Comparison of ENCODE assay signal across 14 cellular contexts in genomic region chr18:24072743-24073142, GRCh38. TPM values are rescaled to one million over a fixed set of nuclear protein-coding genes. Genes with fewer than 3 reads are reported as not detected.
DNase-seq lines count a peak whose midpoint lies in the region; ATAC-seq and TF ChIP-seq lines count a peak whose summit lies in the region.
"Had no signal": no experiment of that assay in that cellular context is flagged by ENCODE, and none has a peak within 500 bp of the region (broad histone marks: within the 10 kb centered on the region; RNA-seq: fewer than 3 reads in every experiment).

No MANE protein-coding gene starts in this region.

- H3K4me3 ChIP-seq in neural cell (ENCODE audit: low read length) (no peak overlapping the region), testis (no peak overlapping the region)
- H3K4me3 ChIP-seq: GM23248, HAP-1 had no signal

- peak overlapping the region; percentile 5 for H3K27ac Mint-ChIP-seq in activated T-cell treated with anti-CD3 and anti-CD28 coated beads, Interleukin-2, amount 50 U/mL, for 72 hours

- ATAC-seq in activated T-cell treated with anti-CD3 and anti-CD28 coated beads, Interleukin-2, amount 50 U/mL, for 72 hours (replicated peaks in 1 of 2), result no peak
- no peak for ATAC-seq in activated T-cell treated with anti-CD3 and anti-CD28 coated beads, Interleukin-2, amount 50 U/mL, for 4 hours
- ATAC-seq in sciatic nerve, result no peak

- peaks cover 8 to 13% of the 10 kb centered on the region in 2 donors for H3K36me3 Mint-ChIP-seq in activated T-cell treated with anti-CD3 and anti-CD28 coated beads, Interleukin-2, amount 50 U/mL, for 72 hours (ENCODE audit: insufficient read depth in 2 of 2)
- peaks cover 29% of the 10 kb centered on the region for H3K36me3 Mint-ChIP-seq in activated T-cell treated with anti-CD3 and anti-CD28 coated beads, Interleukin-2, amount 50 U/mL, for 4 hours (ENCODE audit: insufficient read depth)

- H3K79me2 ChIP-seq in neural cell (replicated peaks; ENCODE audit: insufficient read depth, low read length), result no peaks in the 10 kb centered on the region

- TF ChIP-seq RAD21 in neural cell (conservative IDR thresholded peaks at IDR 0.05), result no peak

- CTCF ChIA-PET in HEK293T (lab: Yijun Ruan, JAX), result interaction anchor here (0.6 kb wide), 2 partner anchors 104 to 942 kb away, joined by 3 to 6 read pairs; no protein-coding TSS in a partner anchor

- no peak for DNase-seq in activated T-cell treated with anti-CD3 and anti-CD28 coated beads, Interleukin-2, amount 50 U/mL, for 72 hours
- no peak for DNase-seq in activated T-cell treated with anti-CD3 and anti-CD28 coated beads, Interleukin-2, amount 50 U/mL, for 4 hours
- no peak for DNase-seq in HEK293T (ENCODE audit: extremely low spot score)
- no peak for DNase-seq in middle frontal gyrus (ENCODE audit: extremely low spot score, low spot score)
- DNase-seq in testis, result no peak
- no peak for DNase-seq in sciatic nerve (ENCODE audit: low spot score)
- DNase-seq: ACHN; BE2C; C1 segment of cervical spinal cord; Calu3; CD4-positive, CD25-positive, alpha-beta regulatory T cell; GM23248 had no signal

- H3K4me1 ChIP-seq in testis, result peaks cover 16% of the 10 kb centered on the region
- H3K4me1 ChIP-seq: BE2C, HAP-1 had no signal

- no peak for TF ChIP-seq POLR2A in testis (IDR thresholded peaks at IDR 0.05)

- H4K20me1 ChIP-seq in neural cell (ENCODE audit: insufficient read depth), result no peaks in the 10 kb centered on the region

- H3K9ac ChIP-seq in neural cell (ENCODE audit: low read length), result no peak overlapping the region
- H3K9ac ChIP-seq: GM23248 had no signal

- H2AFZ ChIP-seq in neural cell (ENCODE audit: low read depth, low read length), result no peak overlapping the region
- H2AFZ ChIP-seq: GM23248 had no signal

- no peak for TF ChIP-seq CTCF in neural cell (IDR thresholded peaks at IDR 0.05; ENCODE audit: poor library complexity, severe bottlenecking)
- TF ChIP-seq CTCF in testis (IDR thresholded peaks at IDR 0.05), result no peak

- no peak overlapping the region for H3K27ac ChIP-seq in neural cell (ENCODE audit: low read length)
- no peak overlapping the region for H3K27ac ChIP-seq in testis
- H3K27ac ChIP-seq: GM23248 had no signal

- 93 to 100% methylated on average over 1 of the region's 1 CpG for WGBS in testis, 2 donors

- peak; percentile 52 for TF ChIP-seq EP300 in neural cell (conservative IDR thresholded peaks at IDR 0.05; ENCODE audit: poor library complexity, severe bottlenecking)

- H3K9me3 ChIP-seq in neural cell (ENCODE audit: low read length), result no peaks in the 10 kb centered on the region
- no peaks in the 10 kb centered on the region for H3K9me3 ChIP-seq in testis
- H3K9me3 ChIP-seq: BE2C, HAP-1 had no signal

- POLR2A ChIA-PET in HEK293T (lab: Yijun Ruan, JAX), result no interaction called here

- no peaks in the 10 kb centered on the region for H3K9me3 Mint-ChIP-seq in activated T-cell treated with anti-CD3 and anti-CD28 coated beads, Interleukin-2, amount 50 U/mL, for 72 hours
- H3K9me3 Mint-ChIP-seq in activated T-cell treated with anti-CD3 and anti-CD28 coated beads, Interleukin-2, amount 50 U/mL, for 4 hours, result no peaks in the 10 kb centered on the region
- H3K9me3 Mint-ChIP-seq: CD4-positive, CD25-positive, alpha-beta regulatory T cell had no signal

- H3K36me3 ChIP-seq in neural cell (ENCODE audit: insufficient read depth, low read length) (no peaks in the 10 kb centered on the region), testis (ENCODE audit: low read depth, missing control alignments) (no peaks in the 10 kb centered on the region)
- H3K36me3 ChIP-seq: BE2C, HAP-1 had no signal

- no peak overlapping the region for H3K4me2 ChIP-seq in neural cell (ENCODE audit: low read length)

- no peaks in the 10 kb centered on the region for H3K9me2 ChIP-seq in neural cell (ENCODE audit: insufficient read depth, low read length)

- intact Hi-C loops in testis (cut with DNase I; ENCODE audit: low total_unique reads) (no loop called here), sciatic nerve (cut with DNase I) (no loop called here)

- H3K4me3 Mint-ChIP-seq in activated T-cell treated with anti-CD3 and anti-CD28 coated beads, Interleukin-2, amount 50 U/mL, for 72 hours, result no peak overlapping the region
- no peak overlapping the region for H3K4me3 Mint-ChIP-seq in activated T-cell treated with anti-CD3 and anti-CD28 coated beads, Interleukin-2, amount 50 U/mL, for 4 hours
- H3K4me3 Mint-ChIP-seq: CD4-positive, CD25-positive, alpha-beta regulatory T cell had no signal

- no peaks in the 10 kb centered on the region for H3F3A ChIP-seq in neural cell (ENCODE audit: insufficient read depth, low read length, poor library complexity, severe bottlenecking)

- H3K27me3 Mint-ChIP-seq in activated T-cell treated with anti-CD3 and anti-CD28 coated beads, Interleukin-2, amount 50 U/mL, for 72 hours (ENCODE audit: low read depth), result no peaks in the 10 kb centered on the region
- H3K27me3 Mint-ChIP-seq in activated T-cell treated with anti-CD3 and anti-CD28 coated beads, Interleukin-2, amount 50 U/mL, for 4 hours (ENCODE audit: low read depth), result no peaks in the 10 kb centered on the region
- H3K27me3 Mint-ChIP-seq: CD4-positive, CD25-positive, alpha-beta regulatory T cell had no signal

- H3K27me3 ChIP-seq in neural cell (ENCODE audit: insufficient read depth, low read depth, low read length) (no peaks in the 10 kb centered on the region), testis (no peaks in the 10 kb centered on the region)
- H3K27me3 ChIP-seq: BE2C had no signal

- H3K4me1 Mint-ChIP-seq in activated T-cell treated with anti-CD3 and anti-CD28 coated beads, Interleukin-2, amount 50 U/mL, for 72 hours (ENCODE audit: low read depth), result peaks cover 36% of the 10 kb centered on the region
- H3K4me1 Mint-ChIP-seq in activated T-cell treated with anti-CD3 and anti-CD28 coated beads, Interleukin-2, amount 50 U/mL, for 4 hours (ENCODE audit: low read depth), result peaks cover 50% of the 10 kb centered on the region

TF ChIP-seq in HEK293T, 16 proteins besides CTCF, POLR2A, EP300 and RAD21:
- no peak for TF ChIP-seq NFRKB (IDR thresholded peaks at IDR 0.05)
- peak; percentile 54 for TF ChIP-seq PKNOX1 (IDR thresholded peaks at IDR 0.05)
- TF ChIP-seq FOXM1 (IDR thresholded peaks at IDR 0.05; ENCODE audit: borderline replicate concordance), result no peak
- TF ChIP-seq L3MBTL2 (conservative IDR thresholded peaks at IDR 0.05), result no peak

TF ChIP-seq in neural cell, 6 proteins besides CTCF, POLR2A, EP300 and RAD21:
- TF ChIP-seq MXI1 (conservative IDR thresholded peaks at IDR 0.05; ENCODE audit: poor library complexity, severe bottlenecking) (no peak), EZH2 (IDR thresholded peaks at IDR 0.05; ENCODE audit: borderline replicate concordance, insufficient read depth, low read length, poor library complexity, severe bottlenecking) (no peak), TAF1 (IDR thresholded peaks at IDR 0.05; ENCODE audit: low read depth) (no peak), POLR2AphosphoS5 (IDR thresholded peaks at IDR 0.05) (no peak), SMC3 (conservative IDR thresholded peaks at IDR 0.05; ENCODE audit: poor library complexity) (no peak), REST (IDR thresholded peaks at IDR 0.05; ENCODE audit: borderline replicate concordance) (no peak)

RNA-seq across cellular contexts. Expression of gene TTC39C, which starts 58.2 kb away (rescaled TPM):
- total RNA-seq in activated T-cell treated with anti-CD3 and anti-CD28 coated beads, Interleukin-2, amount 50 U/mL, for 72 hours, result 10 to 100 TPM; 38.8 to 41.3 TPM
- 10 to 100 TPM; 23.6 to 37.3 (median 31.5) TPM for total RNA-seq in activated T-cell treated with anti-CD3 and anti-CD28 coated beads, Interleukin-2, amount 50 U/mL, for 4 hours
- polyA plus RNA-seq in neural cell, result 19.9 and 29.7 TPM in 2 replicates
- polyA minus RNA-seq in neural cell, result 61.4 and 62.5 TPM in 2 replicates
- 10 to 100 TPM; 57.7 to 68.3 TPM for total RNA-seq in testis
- 70.4 TPM for polyA plus RNA-seq in testis (ENCODE audit: insufficient read depth, low read depth, low replicate concordance)
- 20.6 TPM for total RNA-seq in sciatic nerve
